8 cellular contexts compared by ENCODE assay signal in the genomic region with DNA sequence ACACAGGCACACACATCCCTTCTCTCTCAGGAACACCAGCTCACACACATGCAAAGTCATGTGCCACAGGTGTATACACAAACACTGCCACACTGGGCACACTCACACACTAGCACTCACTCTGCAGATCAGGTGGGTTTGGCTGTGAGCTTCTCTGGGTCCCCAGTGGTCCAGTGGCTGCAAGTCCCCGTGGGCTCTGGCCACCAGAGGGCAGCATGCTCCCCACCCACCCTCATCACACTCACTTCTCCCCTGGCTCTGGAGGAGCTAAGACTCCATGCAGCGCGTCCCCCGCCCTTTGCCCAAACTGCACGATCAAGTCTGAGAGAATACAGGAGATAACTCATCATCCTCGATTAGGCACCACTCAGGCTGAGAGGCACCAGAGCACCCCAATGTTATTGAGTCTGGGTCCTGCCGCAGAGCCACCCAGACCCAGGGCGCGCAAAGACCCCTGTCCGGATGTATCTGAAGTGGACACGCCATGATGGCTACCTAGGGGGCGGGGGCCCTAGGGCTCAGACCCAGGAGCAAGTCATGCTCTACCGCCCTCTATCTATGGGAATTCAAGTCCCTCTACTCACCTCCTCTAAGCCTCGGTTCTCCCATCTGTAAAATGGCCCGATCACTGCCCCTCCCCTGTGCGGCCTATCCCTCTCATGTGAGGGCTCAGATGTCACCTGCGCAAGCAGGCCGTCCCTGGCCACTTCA.
DNase-seq lines count a peak whose midpoint lies in the region; ATAC-seq and TF ChIP-seq lines count a peak whose summit lies in the region.

No MANE protein-coding gene starts in this region.

- H3K4me1 Mint-ChIP-seq in activated CD4-positive, alpha-beta T cell treated with anti-CD3 and anti-CD28 coated beads, Interleukin-2, amount 10 ng/mL, durations not matched to agents 7 days and 5 days: no peaks in the 10 kb centered on the region

- TF ChIP-seq CTCF in GM20000 (IDR thresholded peaks at IDR 0.05; ENCODE audit: extremely low read depth, missing control alignments): peak; percentile 68

- CTCF ChIA-PET in activated CD4-positive, alpha-beta T cell treated with anti-CD3 and anti-CD28 coated beads, Interleukin-2, amount 10 ng/mL, durations not matched to agents 7 days and 5 days (lab: Charles Lee): interaction anchor here (0.6 to 1.8 kb wide), 10 partner anchors 8 to 312 kb away, joined by 3 to 7 read pairs (median 4); no protein-coding TSS in a partner anchor

- DNase-seq in AG08396 (ENCODE audit: low spot score) (peak; percentile 76), GM20000 (ENCODE audit: low spot score) (peak; percentile 85), NCI-H510A (lab: John Stamatoyannopoulos, UW) (peak; percentile 74), dermis microvascular lymphatic vessel endothelial cell (ENCODE audit: low read depth in 2 of 2) (peak; percentile 38 to 65), medulla oblongata (ENCODE audit: extremely low spot score) (peak; percentile 56)
- peak; percentile 64 for DNase-seq in activated CD4-positive, alpha-beta T cell treated with anti-CD3 and anti-CD28 coated beads, Interleukin-2, amount 10 ng/mL, durations not matched to agents 7 days and 5 days
- DNase-seq in stimulated activated CD8-positive, alpha-beta memory T cell treated with anti-CD3 and anti-CD28 coated beads, Interleukin-15, amount 100 ng/mL, for 48 hours (ENCODE audit: low read depth in 2 of 2): peak; percentile 30 to 36

- H3K4me3 Mint-ChIP-seq in activated CD4-positive, alpha-beta T cell treated with anti-CD3 and anti-CD28 coated beads, Interleukin-2, amount 10 ng/mL, durations not matched to agents 7 days and 5 days: no peak overlapping the region

- H3K9me3 Mint-ChIP-seq in activated CD4-positive, alpha-beta T cell treated with anti-CD3 and anti-CD28 coated beads, Interleukin-2, amount 10 ng/mL, durations not matched to agents 7 days and 5 days: no peaks in the 10 kb centered on the region

- H3K36me3 Mint-ChIP-seq in activated CD4-positive, alpha-beta T cell treated with anti-CD3 and anti-CD28 coated beads, Interleukin-2, amount 10 ng/mL, durations not matched to agents 7 days and 5 days (ENCODE audit: low read depth): no peaks in the 10 kb centered on the region

- no peak for ATAC-seq in HG02938 (IDR thresholded peaks at IDR 0.05; ENCODE audit: unreplicated experiment)

- no peaks in the 10 kb centered on the region for H3K27me3 Mint-ChIP-seq in activated CD4-positive, alpha-beta T cell treated with anti-CD3 and anti-CD28 coated beads, Interleukin-2, amount 10 ng/mL, durations not matched to agents 7 days and 5 days

- POLR2A ChIA-PET in activated CD4-positive, alpha-beta T cell treated with anti-CD3 and anti-CD28 coated beads, Interleukin-2, amount 10 ng/mL, durations not matched to agents 7 days and 5 days (lab: Charles Lee): no interaction called here

- no peak overlapping the region for H3K27ac Mint-ChIP-seq in activated CD4-positive, alpha-beta T cell treated with anti-CD3 and anti-CD28 coated beads, Interleukin-2, amount 10 ng/mL, durations not matched to agents 7 days and 5 days

Comparison
In these comparisons a context has a peak if more than half of its experiments do, and no peak if none do; other contexts are left out.
1. DNase-seq: peak in every context shown above with its lines; median percentile 85 in GM20000; 76 in AG08396; 74 in NCI-H510A; 64 in activated CD4-positive, alpha-beta T cell treated with anti-CD3 and anti-CD28 coated beads, Interleukin-2, amount 10 ng/mL, durations not matched to agents 7 days and 5 days; 56 in medulla oblongata; 52 in dermis microvascular lymphatic vessel endothelial cell; 33 in stimulated activated CD8-positive, alpha-beta memory T cell treated with anti-CD3 and anti-CD28 coated beads, Interleukin-15, amount 100 ng/mL, for 48 hours.